ENCODE assay signal across 17 cellular contexts in genomic region chr15:42108189-42108588, GRCh38.
"Had no signal": no experiment of that assay in that cellular context is flagged by ENCODE, and none has a peak within 500 bp of the region (broad histone marks: within the 10 kb centered on the region; RNA-seq: fewer than 3 reads in every experiment).

No MANE protein-coding gene starts in this region.

- H3K4me3 ChIP-seq: cardiac muscle cell, lung, pancreas, right lobe of liver, suprapubic skin, transverse colon, vagina had no signal

- H3K27me3 ChIP-seq: cardiac muscle cell, neutrophil, pancreas, right lobe of liver, suprapubic skin, transverse colon, vagina had no signal

- H3K36me3 ChIP-seq: cardiac muscle cell, neutrophil, pancreas, right lobe of liver, suprapubic skin, transverse colon, vagina had no signal

- H3K9me3 Mint-ChIP-seq: activated CD4-positive, alpha-beta T cell treated with anti-CD3 and anti-CD28 coated beads, Interleukin-2, amount 10 ng/mL, durations not matched to agents 7 days and 5 days; activated T-cell treated with anti-CD3 and anti-CD28 coated beads, Interleukin-2, amount 50 U/mL, for 24 hours; natural killer cell treated with Interleukin-12 subunit alpha and Interleukin-12 subunit beta and Interleukin-15 and Interleukin-18, amount 100 ng/mL, for 72 hours; stimulated activated naive CD8-positive, alpha-beta T cell treated with anti-CD3 and anti-CD28 coated beads, Interleukin-15, amount 100 ng/mL, for 72 hours had no signal

- DNase-seq: activated CD4-positive, alpha-beta T cell treated with anti-CD3 and anti-CD28 coated beads, Interleukin-2, amount 10 ng/mL, durations not matched to agents 7 days and 5 days; activated CD8-positive, alpha-beta T cell treated with anti-CD3 and anti-CD28 coated beads, Interleukin-2, amount 10 ng/mL, durations not matched to agents 7 days and 5 days; activated effector memory CD4-positive, alpha-beta T cell treated with anti-CD3 and anti-CD28 coated beads, Interleukin-2, amount 50 U/mL, for 16 hours; left cardiac atrium; right lobe of liver; stimulated activated naive CD8-positive, alpha-beta T cell treated with anti-CD3 and anti-CD28 coated beads, Interleukin-15, amount 100 ng/mL, for 72 hours had no signal

- ATAC-seq: activated CD8-positive, alpha-beta T cell treated with anti-CD3 and anti-CD28 coated beads, Interleukin-2, amount 10 ng/mL, durations not matched to agents 7 days and 5 days; left cardiac atrium; right lobe of liver had no signal

- H3K4me3 Mint-ChIP-seq: activated CD4-positive, alpha-beta T cell treated with anti-CD3 and anti-CD28 coated beads, Interleukin-2, amount 10 ng/mL, durations not matched to agents 7 days and 5 days; activated CD8-positive, alpha-beta T cell treated with anti-CD3 and anti-CD28 coated beads, Interleukin-2, amount 10 ng/mL, durations not matched to agents 7 days and 5 days; activated naive CD4-positive, alpha-beta T cell treated with anti-CD3 and anti-CD28 coated beads, Interleukin-2, amount 50 U/mL, for 24 hours; mesothelial cell of epicardium; natural killer cell treated with Interleukin-12 subunit alpha and Interleukin-12 subunit beta and Interleukin-15 and Interleukin-18, amount 100 ng/mL, for 72 hours had no signal

- H3K9me3 ChIP-seq: neutrophil, pancreas, right lobe of liver, suprapubic skin, transverse colon, vagina had no signal

- H3K4me1 Mint-ChIP-seq: mesothelial cell of epicardium had no signal

- H3K27ac ChIP-seq: cardiac muscle cell, neutrophil, pancreas, right lobe of liver, suprapubic skin, vagina had no signal

- H3K36me3 Mint-ChIP-seq: mesothelial cell of epicardium; natural killer cell treated with Interleukin-12 subunit alpha and Interleukin-12 subunit beta and Interleukin-15 and Interleukin-18, amount 100 ng/mL, for 72 hours had no signal

- H3K4me1 ChIP-seq: pancreas, right lobe of liver, vagina had no signal

- H3K27ac Mint-ChIP-seq: activated CD4-positive, alpha-beta T cell treated with anti-CD3 and anti-CD28 coated beads, Interleukin-2, amount 10 ng/mL, durations not matched to agents 7 days and 5 days; activated CD8-positive, alpha-beta T cell treated with anti-CD3 and anti-CD28 coated beads, Interleukin-2, amount 10 ng/mL, durations not matched to agents 7 days and 5 days; activated naive CD4-positive, alpha-beta T cell treated with anti-CD3 and anti-CD28 coated beads, Interleukin-2, amount 50 U/mL, for 24 hours; mesothelial cell of epicardium; natural killer cell treated with Interleukin-12 subunit alpha and Interleukin-12 subunit beta and Interleukin-15 and Interleukin-18, amount 100 ng/mL, for 72 hours had no signal
